ENCODE assay signal across 8 cellular contexts in the genomic region with DNA sequence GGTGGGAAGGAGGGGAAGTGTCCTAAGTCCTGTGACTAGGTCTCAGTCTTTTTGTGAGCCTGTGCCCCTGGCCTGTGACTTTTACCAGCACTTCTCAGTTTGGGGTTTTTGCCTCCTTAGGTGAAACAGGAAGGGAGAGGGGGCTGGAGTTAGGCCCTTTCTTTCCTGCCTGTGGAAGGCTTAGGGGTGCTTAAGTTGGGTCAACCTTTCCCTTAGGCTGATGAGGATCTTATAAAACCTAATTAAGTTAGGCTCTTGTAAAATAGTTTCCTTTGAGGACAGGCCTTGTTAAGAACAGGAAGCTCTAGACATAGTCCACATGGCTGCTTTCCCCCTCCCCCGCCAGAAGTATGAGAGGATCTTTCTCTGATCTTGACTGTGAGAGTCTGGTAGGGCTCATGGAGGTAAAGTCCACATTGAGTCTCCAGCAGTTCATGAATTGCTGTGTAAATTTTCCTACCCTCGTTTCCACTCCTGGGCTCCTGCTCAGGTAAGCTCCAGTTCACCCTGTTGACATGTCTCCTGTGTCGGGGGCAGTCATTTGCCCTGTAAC. TPM values are rescaled to one million over a fixed set of nuclear protein-coding genes. Genes with fewer than 3 reads are reported as not detected.
DNase-seq lines count a peak whose midpoint lies in the region; ATAC-seq, FAIRE-seq and TF ChIP-seq lines count a peak whose summit lies in the region.

No MANE protein-coding gene starts in this region.

- H3K14ac ChIP-seq in H1 (ENCODE audit: insufficient read length), result no peak overlapping the region

- TF ChIP-seq EP300 in H1 (IDR thresholded peaks at IDR 0.05; ENCODE audit: borderline replicate concordance in 1 of 2, low read depth in 2 of 2, low read length in 2 of 2), result no peak

- H3K27me3 ChIP-seq in H1 (replicated peaks in 1 of 4; ENCODE audit: control insufficient read depth in 3 of 4, extremely low read depth in 1 of 4, insufficient read depth in 3 of 4, low read length in 3 of 4) (no peaks in the 10 kb centered on the region), psoas muscle (ENCODE audit: insufficient read depth in 3 of 3, low read length in 2 of 3) (no peaks in the 10 kb centered on the region)

- no peaks in the 10 kb centered on the region for H4K20me1 ChIP-seq in H1 (replicated peaks in 1 of 2; ENCODE audit: control insufficient read depth in 1 of 2, insufficient read depth in 2 of 2, low read length in 2 of 2)

- intact Hi-C loops in psoas muscle (cut with DNase I), result no loop called here

- H3K18ac ChIP-seq in H1 (ENCODE audit: extremely low read depth, low read length), result peak overlapping the region; percentile 49

- H3K4me2 ChIP-seq in H1 (ENCODE audit: insufficient read depth in 1 of 2, low read depth in 2 of 2, low read length in 2 of 2), result peak overlapping the region in 1 of 2 experiments; percentile 25; a peak in 2 of 4 replicates

- H3K9me3 ChIP-seq in H1 (ENCODE audit: insufficient read depth in 2 of 2, low read depth in 1 of 2, low read length in 1 of 2) (no peaks in the 10 kb centered on the region), psoas muscle (no peaks in the 10 kb centered on the region)

- peak overlapping the region; percentile 57; the same call in 1 of the 2 replicates for H2BK5ac ChIP-seq in H1 (ENCODE audit: low read depth, low read length)

- no peak overlapping the region for H4K5ac ChIP-seq in H1 (ENCODE audit: insufficient read length, low read depth, low read length)

- H3K23me2 ChIP-seq in H1 (ENCODE audit: low read depth, low read length), result no peaks in the 10 kb centered on the region

- no peaks in the 10 kb centered on the region for H3K79me2 ChIP-seq in H1 (ENCODE audit: control insufficient read depth in 1 of 2, insufficient read depth in 2 of 2, low read length in 2 of 2)

- peaks cover 27 to 54% (median 36%) of the 10 kb centered on the region in 3 donors for H3K4me1 Mint-ChIP-seq in T-cell
- peaks cover 42% of the 10 kb centered on the region for H3K4me1 Mint-ChIP-seq in stimulated activated memory B cell treated with anti-CD40 and anti-IgM and Interleukin-4, amounts not matched to agents 10 μg/mL and 1 μg/mL and 100 μg/mL, for 72 hours

- no peak for TF ChIP-seq CTCF in H1 (IDR thresholded peaks at IDR 0.05; ENCODE audit: control extremely low read depth in 1 of 3, insufficient read depth in 1 of 3, low read depth in 1 of 3, low read length in 3 of 3)
- no peak for TF ChIP-seq CTCF in psoas muscle (IDR thresholded peaks at IDR 0.05)

- H3K36me3 ChIP-seq in H1 (ENCODE audit: control insufficient read depth in 2 of 4, insufficient read depth in 4 of 4, low read length in 3 of 4) (no peaks in the 10 kb centered on the region), psoas muscle (ENCODE audit: insufficient read depth in 1 of 2, low read depth in 1 of 2) (peaks cover 0 to 11% of the 10 kb centered on the region in 2 donors)

- H3K36me3 Mint-ChIP-seq in T-cell, result peaks cover 8% of the 10 kb centered on the region
- H3K36me3 Mint-ChIP-seq in stimulated activated memory B cell treated with anti-CD40 and anti-IgM and Interleukin-4, amounts not matched to agents 10 μg/mL and 1 μg/mL and 100 μg/mL, for 72 hours, result peaks cover 9% of the 10 kb centered on the region

- H3K4ac ChIP-seq in H1 (replicated peaks; ENCODE audit: insufficient read length, low read depth, low read length), result no peak overlapping the region

- no peak overlapping the region for H3K23ac ChIP-seq in H1 (ENCODE audit: insufficient read length)

- peak overlapping the region; percentile 81 to 84 for H3K27ac Mint-ChIP-seq in T-cell
- peak overlapping the region; percentile 78 for H3K27ac Mint-ChIP-seq in stimulated activated memory B cell treated with anti-CD40 and anti-IgM and Interleukin-4, amounts not matched to agents 10 μg/mL and 1 μg/mL and 100 μg/mL, for 72 hours

- H3K9me3 Mint-ChIP-seq in T-cell, result no peaks in the 10 kb centered on the region
- no peaks in the 10 kb centered on the region for H3K9me3 Mint-ChIP-seq in stimulated activated memory B cell treated with anti-CD40 and anti-IgM and Interleukin-4, amounts not matched to agents 10 μg/mL and 1 μg/mL and 100 μg/mL, for 72 hours

- H2BK12ac ChIP-seq in H1 (ENCODE audit: low read depth, low read length), result peak overlapping the region; percentile 22

- FAIRE-seq in H1 (lab: Jason Lieb, UNC), result peak; percentile 72

- CTCF ChIA-PET in T-cell (lab: Charles Lee), result no interaction called here
- CTCF ChIA-PET in H1 (lab: Charles Lee; ENCODE audit: partially characterized antibody), result interaction anchor here (0.6 to 1.6 kb wide), 9 partner anchors 10 to 151 kb away, joined by 3 to 5 read pairs (median 3); no protein-coding TSS in a partner anchor

- TF ChIP-seq RAD21 in H1 (IDR thresholded peaks at IDR 0.05 in 1 of 2, conservative IDR thresholded peaks at IDR 0.05 in 1 of 2; ENCODE audit: low read depth in 2 of 2, low read length in 2 of 2), result no peak

- peaks cover 4% of the 10 kb centered on the region for H3K79me1 ChIP-seq in H1 (ENCODE audit: low read depth, low read length)

- H2AFZ ChIP-seq in H1 (ENCODE audit: low read length), result peak overlapping the region; percentile 43

- no peak overlapping the region for H2AK5ac ChIP-seq in H1 (ENCODE audit: low read depth, low read length)

- peak; percentile 82 to 90 (median 85) for ATAC-seq in T-cell (replicated peaks in 1 of 4)
- peak; percentile 57 for ATAC-seq in stimulated activated memory B cell treated with anti-CD40 and anti-IgM and Interleukin-4, amounts not matched to agents 10 μg/mL and 1 μg/mL and 100 μg/mL, for 72 hours
- no peak for ATAC-seq in HG03439 (IDR thresholded peaks at IDR 0.05; ENCODE audit: unreplicated experiment)
- ATAC-seq in psoas muscle, result no peak

- no peak overlapping the region for H3K56ac ChIP-seq in H1 (replicated peaks; ENCODE audit: insufficient read length, low read depth, low read length)

- H3K27me3 Mint-ChIP-seq in T-cell, result no peaks in the 10 kb centered on the region
- no peaks in the 10 kb centered on the region for H3K27me3 Mint-ChIP-seq in stimulated activated memory B cell treated with anti-CD40 and anti-IgM and Interleukin-4, amounts not matched to agents 10 μg/mL and 1 μg/mL and 100 μg/mL, for 72 hours

- H4K91ac ChIP-seq in H1 (replicated peaks; ENCODE audit: insufficient read length, low read length), result no peak overlapping the region

- peak overlapping the region in 1 of 3 donors; percentile 36 for H3K4me3 Mint-ChIP-seq in T-cell
- H3K4me3 Mint-ChIP-seq in stimulated activated memory B cell treated with anti-CD40 and anti-IgM and Interleukin-4, amounts not matched to agents 10 μg/mL and 1 μg/mL and 100 μg/mL, for 72 hours, result no peak overlapping the region

- peak overlapping the region; percentile 82; the same call in 1 of the 2 replicates for H2BK20ac ChIP-seq in H1 (ENCODE audit: low read length)

- H4K8ac ChIP-seq in H1 (ENCODE audit: extremely low read depth, insufficient read depth, low read length), result no peak overlapping the region

- POLR2A ChIA-PET in T-cell (lab: Charles Lee) (interaction anchor here in 1 of 2 donors (0.8 kb wide), 1 partner anchor 11 kb away, joined by 4 read pairs; no protein-coding TSS in a partner anchor), H1 (lab: Charles Lee; ENCODE audit: partially characterized antibody) (interaction anchor here (0.6 to 1.6 kb wide), 6 partner anchors 9 to 511 kb away, joined by 3 to 5 read pairs (median 3); no protein-coding TSS in a partner anchor)

- no peak overlapping the region for H2BK15ac ChIP-seq in H1 (ENCODE audit: low read length)

- H3K4me3 ChIP-seq in H1 (ENCODE audit: extremely low read depth in 1 of 4, insufficient read depth in 2 of 4, low read depth in 3 of 4, low read length in 4 of 4) (no peak overlapping the region), psoas muscle (no peak overlapping the region)

- DNase-seq in DMS53 (lab: John Stamatoyannopoulos, UW), result peak; percentile 38
- DNase-seq in DMS53 treated with DMSO at 0.1 percent for 48 hours (lab: John Stamatoyannopoulos, UW; ENCODE audit: unreplicated experiment), result no peak
- DNase-seq in T-cell, result peak in 27 of 34 experiments; percentile 8 to 57 (median 28)
- no peak for DNase-seq in H1 (ENCODE audit: low read depth in 1 of 2, low spot score in 2 of 2)
- no peak for DNase-seq in DMS114 treated with DMSO at 0.1 percent for 48 hours (lab: John Stamatoyannopoulos, UW; ENCODE audit: unreplicated experiment)
- DNase-seq in psoas muscle, result no peak

- TF ChIP-seq POLR2A in H1 (IDR thresholded peaks at IDR 0.05; ENCODE audit: control extremely low read depth in 1 of 2, low read depth in 2 of 2, low read length in 2 of 2), result no peak

- peak overlapping the region; percentile 46; the same call in 1 of the 2 replicates for H3K27ac ChIP-seq in H1 (ENCODE audit: low read depth, low read length)
- no peak overlapping the region for H3K27ac ChIP-seq in psoas muscle

- WGBS in H1 (ENCODE audit: extremely low coverage in 1 of 2, insufficient coverage in 1 of 2, insufficient read length in 1 of 2, insufficient replicate concordance in 2 of 2, low coverage in 1 of 2, low lambda C conversion rate in 2 of 2, missing lambda C conversion rate in 1 of 2), 2 experiments, result 65% methylated on average over 3 of the region's 3 CpGs; no CpG with 5 or more reads in 1 of the 2 experiments
- WGBS in psoas muscle, 3 donors, result 65 to 78% (median 74%) methylated on average over 3 of the region's 3 CpGs

- peak overlapping the region in 1 of 4 experiments; percentile 64; a peak in 4 of 7 replicates for H3K9ac ChIP-seq in H1 (replicated peaks in 1 of 4; ENCODE audit: extremely low read depth in 1 of 4, low read depth in 3 of 4, low read length in 3 of 4)

- peaks cover 6 to 16% (median 13%) of the 10 kb centered on the region in 4 experiments; a peak in 6 of 7 replicates for H3K4me1 ChIP-seq in H1 (replicated peaks in 1 of 4; ENCODE audit: control insufficient read depth in 3 of 4, insufficient read depth in 4 of 4, low read length in 3 of 4)
- H3K4me1 ChIP-seq in psoas muscle, result no peaks in the 10 kb centered on the region

- no peak overlapping the region for H2BK120ac ChIP-seq in H1 (replicated peaks; ENCODE audit: low read depth, low read length)

RNA-seq across cellular contexts. Expression of gene DNASE1, which starts 17.0 kb away (rescaled TPM):
- total RNA-seq in T-cell (10 to 100 TPM; 22.6 to 54.4 (median 52.7) TPM), psoas muscle (1 to 10 TPM; 1.6 to 7.3 (median 2.6) TPM)
- 11.5 and 12.3 TPM in 2 replicates for total RNA-seq in H1 (2021; fragmentation: NEBNext Ultra II Directional; extraction: Animal tissue kit (Norgen Biotek cat#: 25700))
- polyA plus RNA-seq in H1 (2011; rRNA removed) (16.7 and 27.7 TPM in 2 replicates), psoas muscle (1 to 10 TPM in 2 of 3 donors, under 1 TPM in 1; 0.46 to 5.4 (median 5.2) TPM)
- polyA plus RNA-seq in H1 (2011; cell fraction: cytosol; rRNA removed), result 19.0 TPM
- 50.5 TPM for polyA plus RNA-seq in H1 (2011; cell fraction: nucleus; rRNA removed)
- polyA plus RNA-seq in H1 (2012, experiment 1 of 2), result 9.8 to 17.2 TPM (median 14.9 TPM) in 4 replicates
- polyA plus RNA-seq in H1 (2012, experiment 2 of 2), result 5.1 TPM
- polyA plus RNA-seq in H1 (2013, experiment 1 of 2), result 6.9 TPM
- polyA plus RNA-seq in H1 (2013, experiment 2 of 2), result 7.2 TPM
- polyA minus RNA-seq in H1 (2011; rRNA and poly(A)+ RNA removed), result 30.4 and 45.3 TPM in 2 replicates
- 14.3 TPM for polyA minus RNA-seq in H1 (2011; cell fraction: cytosol; rRNA and poly(A)+ RNA removed)
- polyA minus RNA-seq in H1 (2011; cell fraction: nucleus; rRNA and poly(A)+ RNA removed), result 34.8 TPM

RNA-seq across cellular contexts. Expression of gene SLX4, which starts 26.0 kb away (rescaled TPM):
- total RNA-seq in T-cell, result 1 to 10 TPM; 6.3 to 9.4 (median 8.5) TPM
- total RNA-seq in H1 (2021; fragmentation: NEBNext Ultra II Directional; extraction: Animal tissue kit (Norgen Biotek cat#: 25700)), result 10.9 and 11.4 TPM in 2 replicates
- polyA plus RNA-seq in H1 (2011; rRNA removed), result 4.4 and 6.1 TPM in 2 replicates
- polyA plus RNA-seq in H1 (2011; cell fraction: cytosol; rRNA removed), result 3.9 TPM
- polyA plus RNA-seq in H1 (2011; cell fraction: nucleus; rRNA removed), result 13.0 TPM
- polyA plus RNA-seq in H1 (2012, experiment 1 of 2), result 6.0 to 7.5 TPM (median 6.9 TPM) in 4 replicates
- 3.7 TPM for polyA plus RNA-seq in H1 (2012, experiment 2 of 2)
- 7.0 TPM for polyA plus RNA-seq in H1 (2013, experiment 1 of 2)
- polyA plus RNA-seq in H1 (2013, experiment 2 of 2), result 6.7 TPM
- polyA minus RNA-seq in H1 (2011; rRNA and poly(A)+ RNA removed), result 6.8 and 7.2 TPM in 2 replicates
- 9.0 TPM for polyA minus RNA-seq in H1 (2011; cell fraction: cytosol; rRNA and poly(A)+ RNA removed)
- polyA minus RNA-seq in H1 (2011; cell fraction: nucleus; rRNA and poly(A)+ RNA removed), result 11.1 TPM
- 1 to 10 TPM; 1.9 to 3.1 (median 2.5) TPM for total RNA-seq in psoas muscle
- polyA plus RNA-seq in psoas muscle, result 1 to 10 TPM in 2 of 3 donors, under 1 TPM in 1; 0.87 to 4.1 (median 3.1) TPM

Comparison
In these comparisons a context has a peak if more than half of its experiments do, and no peak if none do; other contexts are left out.
1. DNase-seq: peak in DMS53 (single experiment) and T-cell (27 of 34); none in DMS53 treated with DMSO at 0.1 percent for 48 hours (single experiment), H1 (0 of 2), DMS114 treated with DMSO at 0.1 percent for 48 hours (single experiment) and psoas muscle (0 of 2).
2. ATAC-seq: peak in T-cell (4 of 4) and stimulated activated memory B cell treated with anti-CD40 and anti-IgM and Interleukin-4, amounts not matched to agents 10 μg/mL and 1 μg/mL and 100 μg/mL, for 72 hours (single experiment); none in HG03439 (single experiment) and psoas muscle (0 of 4).